8 cellular contexts compared by ENCODE assay signal in genomic region chr14:20460458-20461229, GRCh38. TPM values are rescaled to one million over a fixed set of nuclear protein-coding genes. Genes with fewer than 3 reads are reported as not detected.
DNase-seq lines count a peak whose midpoint lies in the region; ATAC-seq, FAIRE-seq and TF ChIP-seq lines count a peak whose summit lies in the region.

No MANE protein-coding gene starts in this region.

- H3K9ac ChIP-seq in neural cell (ENCODE audit: low read length) = peak overlapping the region; percentile 93

- H3K9me3 Mint-ChIP-seq in activated CD4-positive, alpha-beta memory T cell treated with anti-CD3 and anti-CD28 coated beads for 36 hours = no peaks in the 10 kb centered on the region

- H3K27me3 ChIP-seq in BJ (ENCODE audit: control insufficient read depth, insufficient read depth, low read length) (peaks cover 1% of the 10 kb centered on the region; the same call in 1 of the 2 replicates), neural cell (ENCODE audit: insufficient read depth, low read depth, low read length) (no peaks in the 10 kb centered on the region)

- no peaks in the 10 kb centered on the region for H3K27me3 Mint-ChIP-seq in activated CD4-positive, alpha-beta memory T cell treated with anti-CD3 and anti-CD28 coated beads for 36 hours

- H3K9me3 ChIP-seq in neural cell (ENCODE audit: low read length) = no peaks in the 10 kb centered on the region

- CTCF ChIA-PET in BJ (lab: Yijun Ruan, JAX) = interaction anchor here (1.0 to 2.0 kb wide), 2 partner anchors 36 to 45 kb away, joined by 3 to 10 read pairs; no protein-coding TSS in a partner anchor
- CTCF ChIA-PET in activated CD4-positive, alpha-beta memory T cell treated with anti-CD3 and anti-CD28 coated beads for 36 hours (lab: Charles Lee) = interaction anchor here (1.0 to 2.6 kb wide), 6 partner anchors 9 to 230 kb away, joined by 3 to 12 read pairs (median 4); partner anchors contain the start of genes PARP2 and PNP

- H3K36me3 Mint-ChIP-seq in activated CD4-positive, alpha-beta memory T cell treated with anti-CD3 and anti-CD28 coated beads for 36 hours = peaks cover 24% of the 10 kb centered on the region

- no peaks in the 10 kb centered on the region for H4K20me1 ChIP-seq in neural cell (ENCODE audit: insufficient read depth)

- H3K4me3 Mint-ChIP-seq in activated CD4-positive, alpha-beta memory T cell treated with anti-CD3 and anti-CD28 coated beads for 36 hours = peak overlapping the region; percentile 91

- peaks cover 41% of the 10 kb centered on the region for H3K79me2 ChIP-seq in neural cell (replicated peaks; ENCODE audit: insufficient read depth, low read length)

- H3K36me3 ChIP-seq in BJ (ENCODE audit: control insufficient read depth, insufficient read depth, low read length) = peaks cover 20% of the 10 kb centered on the region
- H3K36me3 ChIP-seq in neural cell (ENCODE audit: insufficient read depth, low read length) = no peaks in the 10 kb centered on the region

- H3K4me3 ChIP-seq in BJ (ENCODE audit: low read depth, low read length) = peak overlapping the region; percentile 94
- peak overlapping the region; percentile 89 for H3K4me3 ChIP-seq in epithelial cell of proximal tubule (ENCODE audit: low read depth, low read length)
- H3K4me3 ChIP-seq in neural cell (ENCODE audit: low read length) = peak overlapping the region; percentile 92

- peak overlapping the region; percentile 90 for H3K27ac ChIP-seq in neural cell (ENCODE audit: low read length)

- intact Hi-C loops in activated CD4-positive, alpha-beta memory T cell treated with anti-CD3 and anti-CD28 coated beads for 36 hours (cut with micrococcal nuclease) = loop anchor here (1.0 to 5.0 kb wide), 7 partner anchors 9 to 807 kb away; partner anchors contain the start of genes HNRNPC, PARP2 and PNP

- H2AFZ ChIP-seq in neural cell (ENCODE audit: low read depth, low read length) = peak overlapping the region; percentile 77

- no peaks in the 10 kb centered on the region for H3F3A ChIP-seq in neural cell (ENCODE audit: insufficient read depth, low read length, poor library complexity, severe bottlenecking)

- peak overlapping the region; percentile 53 for H3K4me2 ChIP-seq in neural cell (ENCODE audit: low read length)

- H3K4me1 Mint-ChIP-seq in activated CD4-positive, alpha-beta memory T cell treated with anti-CD3 and anti-CD28 coated beads for 36 hours (ENCODE audit: low read depth) = peaks cover 33% of the 10 kb centered on the region

- peak; percentile 6 for ATAC-seq in GM21515 (IDR thresholded peaks at IDR 0.05; ENCODE audit: unreplicated experiment)

- H3K27ac Mint-ChIP-seq in activated CD4-positive, alpha-beta memory T cell treated with anti-CD3 and anti-CD28 coated beads for 36 hours = peak overlapping the region; percentile 93

- no peak for TF ChIP-seq RAD21 in neural cell (conservative IDR thresholded peaks at IDR 0.05)

- FAIRE-seq in urothelium cell line (lab: Jason Lieb, UNC) = no peak

- DNase-seq in BJ (ENCODE audit: low read depth) (no peak), NAMALWA (ENCODE audit: low spot score) (peak; percentile 88), epithelial cell of proximal tubule (ENCODE audit: low read depth) (no peak), urothelium cell line (ENCODE audit: low spot score) (peak; percentile 29), DMS153 (lab: John Stamatoyannopoulos, UW) (no peak)
- peak; percentile 67 for DNase-seq in activated CD4-positive, alpha-beta memory T cell treated with anti-CD3 and anti-CD28 coated beads for 36 hours

- TF ChIP-seq CTCF in BJ (IDR thresholded peaks at IDR 0.05; ENCODE audit: insufficient read depth, low read depth, low read length) = no peak
- no peak for TF ChIP-seq CTCF in epithelial cell of proximal tubule (conservative IDR thresholded peaks at IDR 0.05; ENCODE audit: low read depth, low read length)
- TF ChIP-seq CTCF in neural cell (IDR thresholded peaks at IDR 0.05; ENCODE audit: poor library complexity, severe bottlenecking) = no peak

- TF ChIP-seq EP300 in neural cell (conservative IDR thresholded peaks at IDR 0.05; ENCODE audit: poor library complexity, severe bottlenecking) = no peak

- POLR2A ChIA-PET in BJ (lab: Charles Lee) = interaction anchor here (0.8 to 1.2 kb wide), 2 partner anchors 9 to 221 kb away, joined by 3 to 5 read pairs; partner anchors contain the start of gene PNP
- POLR2A ChIA-PET in activated CD4-positive, alpha-beta memory T cell treated with anti-CD3 and anti-CD28 coated beads for 36 hours (lab: Charles Lee) = interaction anchor here (0.6 to 4.5 kb wide), 7 partner anchors 9 to 627 kb away, joined by 3 to 37 read pairs (median 5); partner anchors contain the start of genes PARP2 and PNP

- no peaks in the 10 kb centered on the region for H3K9me2 ChIP-seq in neural cell (ENCODE audit: insufficient read depth, low read length)

TF ChIP-seq in neural cell, 6 proteins besides CTCF, POLR2A, EP300 and RAD21:
- TF ChIP-seq MXI1 (conservative IDR thresholded peaks at IDR 0.05; ENCODE audit: poor library complexity, severe bottlenecking) (peak; percentile 47), EZH2 (IDR thresholded peaks at IDR 0.05; ENCODE audit: borderline replicate concordance, insufficient read depth, low read length, poor library complexity, severe bottlenecking) (no peak)
TF ChIP-seq in neural cell: peak in this region for 1.

RNA-seq across cellular contexts. Expression of gene PIP4P1, which starts 0.6 kb away (rescaled TPM):
- polyA plus RNA-seq in BJ (2011; rRNA removed) (28.6 and 38.3 TPM in 2 replicates), neural cell (77.2 and 85.3 TPM in 2 replicates)
- 26.0 and 45.9 TPM in 2 replicates for polyA minus RNA-seq in BJ (2011; rRNA and poly(A)+ RNA removed)
- total RNA-seq in activated CD4-positive, alpha-beta memory T cell treated with anti-CD3 and anti-CD28 coated beads for 36 hours = 10 to 100 TPM; 31.1 to 35.2 TPM
- 16.3 and 19.1 TPM in 2 replicates for total RNA-seq in epithelial cell of proximal tubule
- 33.1 and 34.1 TPM in 2 replicates for polyA minus RNA-seq in neural cell

RNA-seq across cellular contexts. Expression of gene APEX1, which starts 5.6 kb away (rescaled TPM):
- 219 and 237 TPM in 2 replicates for polyA plus RNA-seq in BJ (2011; rRNA removed)
- polyA minus RNA-seq in BJ (2011; rRNA and poly(A)+ RNA removed) = 77.2 and 135 TPM in 2 replicates
- 100 to 1,000 TPM; 186 to 193 TPM for total RNA-seq in activated CD4-positive, alpha-beta memory T cell treated with anti-CD3 and anti-CD28 coated beads for 36 hours
- 321 and 381 TPM in 2 replicates for total RNA-seq in epithelial cell of proximal tubule
- 44.5 and 50.7 TPM in 2 replicates for polyA plus RNA-seq in neural cell
- 49.9 and 52.7 TPM in 2 replicates for polyA minus RNA-seq in neural cell

RNA-seq across cellular contexts. Expression of gene OSGEP, which starts 6.0 kb away (rescaled TPM):
- polyA plus RNA-seq in BJ (2011; rRNA removed) (21.2 and 28.9 TPM in 2 replicates), neural cell (248 and 264 TPM in 2 replicates)
- polyA minus RNA-seq in BJ (2011; rRNA and poly(A)+ RNA removed) = 24.4 and 34.2 TPM in 2 replicates
- total RNA-seq in activated CD4-positive, alpha-beta memory T cell treated with anti-CD3 and anti-CD28 coated beads for 36 hours = 10 to 100 TPM; 39.2 to 41.0 TPM
- 24.6 and 59.7 TPM in 2 replicates for total RNA-seq in epithelial cell of proximal tubule
- 59.9 and 90.1 TPM in 2 replicates for polyA minus RNA-seq in neural cell

RNA-seq across cellular contexts. Expression of gene PNP, which starts 8.6 kb away (rescaled TPM):
- 18.4 and 21.4 TPM in 2 replicates for polyA plus RNA-seq in BJ (2011; rRNA removed)
- 6.2 and 11.1 TPM in 2 replicates for polyA minus RNA-seq in BJ (2011; rRNA and poly(A)+ RNA removed)
- total RNA-seq in activated CD4-positive, alpha-beta memory T cell treated with anti-CD3 and anti-CD28 coated beads for 36 hours = 100 to 1,000 TPM; 178 to 179 TPM
- 152 and 178 TPM in 2 replicates for total RNA-seq in epithelial cell of proximal tubule
- polyA plus RNA-seq in neural cell = 12.3 and 12.6 TPM in 2 replicates
- 6.3 and 6.4 TPM in 2 replicates for polyA minus RNA-seq in neural cell

RNA-seq across cellular contexts. Expression of gene KLHL33, which starts 24.7 kb away (rescaled TPM):
- polyA plus RNA-seq in BJ (2011; rRNA removed) (0.12 and 0.22 TPM in 2 replicates), neural cell (not detected in 2 replicates)
- polyA minus RNA-seq in BJ (2011; rRNA and poly(A)+ RNA removed) = 0.15 and 0.24 TPM in 2 replicates
- under 1 TPM in 1 of 2 experiments, not detected in 1; 0.12 TPM for total RNA-seq in activated CD4-positive, alpha-beta memory T cell treated with anti-CD3 and anti-CD28 coated beads for 36 hours
- under 0.01 and 0.17 TPM in 2 replicates for total RNA-seq in epithelial cell of proximal tubule
- polyA minus RNA-seq in neural cell = not detected in 2 replicates

Comparison
In these comparisons a context has a peak if more than half of its experiments do, and no peak if none do; other contexts are left out.
1. DNase-seq: peak in NAMALWA (single experiment), activated CD4-positive, alpha-beta memory T cell treated with anti-CD3 and anti-CD28 coated beads for 36 hours (single experiment) and urothelium cell line (single experiment); none in BJ (single experiment), epithelial cell of proximal tubule (single experiment) and DMS153 (single experiment).
2. Peak in every context shown above with its lines, with median percentiles within 50 percentile points of each other: H3K4me3 ChIP-seq.